In the genomic region with DNA sequence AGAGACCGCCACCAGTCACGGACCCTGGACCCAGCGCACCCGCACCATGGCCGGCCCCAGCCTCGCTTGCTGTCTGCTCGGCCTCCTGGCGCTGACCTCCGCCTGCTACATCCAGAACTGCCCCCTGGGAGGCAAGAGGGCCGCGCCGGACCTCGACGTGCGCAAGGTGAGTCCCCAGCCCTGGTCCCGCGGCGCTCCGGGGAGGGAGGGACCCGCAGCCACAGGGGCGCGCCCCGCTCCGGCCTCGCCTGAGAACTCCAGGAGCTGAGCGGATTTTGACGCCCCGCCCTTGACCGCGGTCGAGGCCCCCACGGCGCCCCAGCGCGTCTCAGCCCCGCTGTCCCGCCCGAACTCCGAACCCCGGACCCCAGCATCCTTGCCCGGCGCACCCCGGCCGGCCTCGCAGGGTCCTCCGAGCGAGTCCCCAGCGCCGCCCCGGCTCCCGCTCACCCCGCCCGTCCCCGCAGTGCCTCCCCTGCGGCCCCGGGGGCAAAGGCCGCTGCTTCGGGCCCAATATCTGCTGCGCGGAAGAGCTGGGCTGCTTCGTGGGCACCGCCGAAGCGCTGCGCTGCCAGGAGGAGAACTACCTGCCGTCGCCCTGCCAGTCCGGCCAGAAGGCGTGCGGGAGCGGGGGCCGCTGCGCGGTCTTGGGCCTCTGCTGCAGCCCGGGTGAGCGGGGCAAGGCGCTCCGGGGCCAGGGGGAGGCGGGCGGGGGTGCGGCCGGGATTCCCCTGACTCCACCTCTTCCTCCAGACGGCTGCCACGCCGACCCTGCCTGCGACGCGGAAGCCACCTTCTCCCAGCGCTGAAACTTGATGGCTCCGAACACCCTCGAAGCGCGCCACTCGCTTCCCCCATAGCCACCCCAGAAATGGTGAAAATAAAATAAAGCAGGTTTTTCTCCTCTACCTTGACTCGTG, we compare ENCODE assay signal across 1 cellular context.
TF ChIP-seq lines count a peak whose summit lies in the region.

A gene (plus strand): TSS at position 11 of the 920 bp plus-strand sequence. CDS start 36 bp downstream, at position 47.

TF ChIP-seq in H1, 55 proteins besides CTCF, POLR2A, EP300 and RAD21:
- TF ChIP-seq CHD1 (IDR thresholded peaks at IDR 0.05; ENCODE audit: low read depth, low read length) (no peak), RXRA (IDR thresholded peaks at IDR 0.05; ENCODE audit: insufficient read depth, low read depth, low read length) (no peak), KDM4A (IDR thresholded peaks at IDR 0.05; ENCODE audit: low read depth, low read length, severe bottlenecking) (peak; percentile 53), ASH2L (IDR thresholded peaks at IDR 0.05; ENCODE audit: low read length) (peak; percentile 54), GTF2F1 (IDR thresholded peaks at IDR 0.05; ENCODE audit: borderline replicate concordance, low read depth, low read length) (no peak), SP4 (IDR thresholded peaks at IDR 0.05; ENCODE audit: low read length) (no peak), HDAC2 (IDR thresholded peaks at IDR 0.05; ENCODE audit: borderline replicate concordance in 1 of 2, low read depth in 2 of 2, low read length in 2 of 2) (no peak), CBX5 (IDR thresholded peaks at IDR 0.05; ENCODE audit: low read depth, low read length) (no peak), RBBP5 (IDR thresholded peaks at IDR 0.05; ENCODE audit: borderline replicate concordance, low read depth, low read length) (no peak), POU5F1 (IDR thresholded peaks at IDR 0.05; ENCODE audit: low read depth, low read length) (no peak), EZH2 (IDR thresholded peaks at IDR 0.05; ENCODE audit: low read depth, low read length, severe bottlenecking) (peak; percentile 69), TCF12 (IDR thresholded peaks at IDR 0.05; ENCODE audit: low read depth, low read length) (no peak), SUZ12 (IDR thresholded peaks at IDR 0.05; ENCODE audit: low read length) (peak; percentile 52), CREB1 (IDR thresholded peaks at IDR 0.05) (no peak)
- TF ChIP-seq, protein P1, sequence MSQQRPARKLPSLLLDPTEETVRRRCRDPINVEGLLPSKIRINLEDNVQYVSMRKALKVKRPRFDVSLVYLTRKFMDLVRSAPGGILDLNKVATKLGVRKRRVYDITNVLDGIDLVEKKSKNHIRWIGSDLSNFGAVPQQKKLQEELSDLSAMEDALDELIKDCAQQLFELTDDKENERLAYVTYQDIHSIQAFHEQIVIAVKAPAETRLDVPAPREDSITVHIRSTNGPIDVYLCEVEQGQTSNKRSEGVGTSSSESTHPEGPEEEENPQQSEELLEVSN (IDR thresholded peaks at IDR 0.05): peak; percentile 96
- TF ChIP-seq, protein P2, sequence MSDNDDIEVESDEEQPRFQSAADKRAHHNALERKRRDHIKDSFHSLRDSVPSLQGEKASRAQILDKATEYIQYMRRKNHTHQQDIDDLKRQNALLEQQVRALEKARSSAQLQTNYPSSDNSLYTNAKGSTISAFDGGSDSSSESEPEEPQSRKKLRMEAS (IDR thresholded peaks at IDR 0.05): peak; percentile 97
